Comparison of ENCODE assay signal across 1 cellular context in the genomic region with DNA sequence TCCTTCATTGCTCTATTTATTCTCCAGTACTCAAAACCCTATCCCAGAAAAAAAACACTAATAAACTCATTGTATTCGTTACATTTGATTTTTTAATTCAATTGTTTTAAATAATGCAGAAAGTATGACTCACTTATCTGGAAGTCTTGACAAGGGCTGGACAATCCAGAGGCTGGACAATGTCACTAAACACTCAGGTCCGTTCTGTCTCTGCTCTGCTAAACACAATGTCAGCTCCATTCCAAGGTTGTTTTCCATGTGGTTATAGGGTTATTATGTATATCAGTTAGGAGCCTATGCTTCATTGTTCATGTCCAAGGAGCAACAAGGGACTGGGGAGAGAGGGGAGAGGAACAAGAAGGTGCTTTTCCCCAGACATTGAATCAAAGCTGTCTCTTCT.
TF ChIP-seq lines count a peak whose summit lies in the region.

No MANE protein-coding gene starts in this region.

TF ChIP-seq in SK-N-SH, 30 proteins besides CTCF, POLR2A, EP300 and RAD21:
- TF ChIP-seq, protein P1, sequence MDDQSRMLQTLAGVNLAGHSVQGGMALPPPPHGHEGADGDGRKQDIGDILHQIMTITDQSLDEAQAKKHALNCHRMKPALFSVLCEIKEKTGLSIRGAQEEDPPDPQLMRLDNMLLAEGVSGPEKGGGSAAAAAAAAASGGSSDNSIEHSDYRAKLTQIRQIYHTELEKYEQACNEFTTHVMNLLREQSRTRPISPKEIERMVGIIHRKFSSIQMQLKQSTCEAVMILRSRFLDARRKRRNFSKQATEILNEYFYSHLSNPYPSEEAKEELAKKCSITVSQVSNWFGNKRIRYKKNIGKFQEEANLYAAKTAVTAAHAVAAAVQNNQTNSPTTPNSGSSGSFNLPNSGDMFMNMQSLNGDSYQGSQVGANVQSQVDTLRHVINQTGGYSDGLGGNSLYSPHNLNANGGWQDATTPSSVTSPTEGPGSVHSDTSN (IDR thresholded peaks at IDR 0.05), result peak; percentile 42
- TF ChIP-seq FOSL2 (IDR thresholded peaks at IDR 0.05; ENCODE audit: borderline replicate concordance, low read depth) (peak; percentile 28; the same call in 1 of the 2 replicates), GATA2 (CRISPR knock-in tag; IDR thresholded peaks at IDR 0.05) (no peak), JUND (IDR thresholded peaks at IDR 0.05) (no peak), TCF12 (IDR thresholded peaks at IDR 0.05) (peak; percentile 79)
- TF ChIP-seq, protein P2, sequence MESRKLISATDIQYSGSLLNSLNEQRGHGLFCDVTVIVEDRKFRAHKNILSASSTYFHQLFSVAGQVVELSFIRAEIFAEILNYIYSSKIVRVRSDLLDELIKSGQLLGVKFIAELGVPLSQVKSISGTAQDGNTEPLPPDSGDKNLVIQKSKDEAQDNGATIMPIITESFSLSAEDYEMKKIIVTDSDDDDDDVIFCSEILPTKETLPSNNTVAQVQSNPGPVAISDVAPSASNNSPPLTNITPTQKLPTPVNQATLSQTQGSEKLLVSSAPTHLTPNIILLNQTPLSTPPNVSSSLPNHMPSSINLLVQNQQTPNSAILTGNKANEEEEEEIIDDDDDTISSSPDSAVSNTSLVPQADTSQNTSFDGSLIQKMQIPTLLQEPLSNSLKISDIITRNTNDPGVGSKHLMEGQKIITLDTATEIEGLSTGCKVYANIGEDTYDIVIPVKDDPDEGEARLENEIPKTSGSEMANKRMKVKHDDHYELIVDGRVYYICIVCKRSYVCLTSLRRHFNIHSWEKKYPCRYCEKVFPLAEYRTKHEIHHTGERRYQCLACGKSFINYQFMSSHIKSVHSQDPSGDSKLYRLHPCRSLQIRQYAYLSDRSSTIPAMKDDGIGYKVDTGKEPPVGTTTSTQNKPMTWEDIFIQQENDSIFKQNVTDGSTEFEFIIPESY (IDR thresholded peaks at IDR 0.05; ENCODE audit: borderline replicate concordance, low read depth), result no peak
TF ChIP-seq in SK-N-SH: peak in this region for 3.
